ENCODE assay signal across 1 cellular context in the genomic region with DNA sequence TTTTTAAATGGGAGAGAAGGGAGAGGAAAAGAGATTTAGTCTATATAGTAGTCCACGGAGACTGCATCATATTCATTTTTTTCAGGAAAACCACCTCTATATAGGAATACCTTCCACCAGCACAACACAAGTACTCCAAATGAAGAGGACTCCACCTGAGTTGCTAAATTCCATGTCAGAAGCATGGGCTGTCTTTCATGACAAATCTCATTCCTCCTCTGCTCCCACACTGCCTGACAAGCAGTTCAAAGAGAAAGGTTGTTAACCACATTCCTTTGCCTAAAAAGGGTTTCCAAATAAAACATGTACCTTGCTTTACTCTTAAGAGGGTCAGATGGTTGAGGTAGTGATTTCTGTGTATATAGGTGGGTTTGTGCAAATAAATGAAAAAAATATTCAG.
TF ChIP-seq lines count a peak whose summit lies in the region.

No MANE protein-coding gene starts in this region.

TF ChIP-seq in endothelial cell of umbilical vein, 7 proteins besides CTCF, POLR2A, EP300 and RAD21:
- TF ChIP-seq POLR2AphosphoS5 (IDR thresholded peaks at IDR 0.05; ENCODE audit: insufficient read depth, low read depth, low read length): no peak
- TF ChIP-seq GATA2 (IDR thresholded peaks at IDR 0.05; ENCODE audit: insufficient read depth, insufficient read length, low read depth, low read length): no peak
- TF ChIP-seq FOS (IDR thresholded peaks at IDR 0.05; ENCODE audit: borderline replicate concordance, insufficient read depth, low read length): no peak
